ENCODE assay signal across 21 cellular contexts in genomic region chr2:153819501-153819900, GRCh38. TPM values are rescaled to one million over a fixed set of nuclear protein-coding genes. Genes with fewer than 3 reads are reported as not detected.
DNase-seq lines count a peak whose midpoint lies in the region; ATAC-seq and TF ChIP-seq lines count a peak whose summit lies in the region.
"Had no signal": no experiment of that assay in that cellular context is flagged by ENCODE, and none has a peak within 500 bp of the region (broad histone marks: within the 10 kb centered on the region; RNA-seq: fewer than 3 reads in every experiment).

No MANE protein-coding gene starts in this region.

- H3K27ac ChIP-seq in osteoblast (ENCODE audit: low read depth, low read length) = no peak overlapping the region
- H3K27ac ChIP-seq: body of pancreas, esophagus muscularis mucosa, heart left ventricle, KMS-11, left lung, pancreas, transverse colon had no signal

- no peaks in the 10 kb centered on the region for H3K36me3 ChIP-seq in osteoblast (ENCODE audit: insufficient read depth, low read length)
- H3K36me3 ChIP-seq: esophagus muscularis mucosa, heart left ventricle, left lung, pancreas, transverse colon had no signal

- no peaks in the 10 kb centered on the region for H3K79me2 ChIP-seq in osteoblast (ENCODE audit: insufficient read depth, low read length)

- H3K27me3 ChIP-seq in osteoblast (ENCODE audit: insufficient read depth, low read length) = no peaks in the 10 kb centered on the region
- H3K27me3 ChIP-seq: body of pancreas, esophagus muscularis mucosa, heart left ventricle, left lung, pancreas, transverse colon had no signal

- no peak for ATAC-seq in HG02571 (IDR thresholded peaks at IDR 0.05; ENCODE audit: unreplicated experiment)
- ATAC-seq: body of pancreas; heart left ventricle; left lung; pancreas; stimulated activated memory B cell treated with anti-CD40 and anti-IgM and Interleukin-4, amounts not matched to agents 10 μg/mL and 1 μg/mL and 100 μg/mL, for 72 hours had no signal

- DNase-seq in NCI-H82 (lab: John Stamatoyannopoulos, UW) = peak; percentile 10
- no peak for DNase-seq in NCI-H82 treated with DMSO at 0.1 percent for 48 hours (lab: John Stamatoyannopoulos, UW; ENCODE audit: unreplicated experiment)
- peak; percentile 5 to 20 for DNase-seq in NCI-H526 (lab: John Stamatoyannopoulos, UW)
- peak; percentile 4 for DNase-seq in amniotic epithelial cell (ENCODE audit: low read depth)
- DNase-seq in osteoblast (ENCODE audit: insufficient read length, low spot score, missing footprints) = peak; percentile 56
- no peak for DNase-seq in NCI-H2171 (lab: John Stamatoyannopoulos, UW)
- no peak for DNase-seq in HK-2 (ENCODE audit: unreplicated experiment)
- DNase-seq: activated CD4-positive, alpha-beta T cell treated with anti-CD3 and anti-CD28 coated beads for 4 hours; activated naive CD4-positive, alpha-beta T cell treated with anti-CD3 and anti-CD28 coated beads for 36 hours; body of pancreas; dermis blood vessel endothelial cell; heart left ventricle; left lung; NCI-H1436 treated with DMSO at 0.1 percent for 48 hours; pancreas; T-helper 9 cell; transverse colon had no signal

- no peaks in the 10 kb centered on the region for H3K4me1 ChIP-seq in osteoblast (ENCODE audit: insufficient read depth, low read length)
- H3K4me1 ChIP-seq: body of pancreas, esophagus muscularis mucosa, heart left ventricle, left lung, pancreas, transverse colon had no signal

- no peak overlapping the region for H3K4me3 ChIP-seq in osteoblast (ENCODE audit: insufficient read depth, low read length)
- H3K4me3 ChIP-seq: body of pancreas, esophagus muscularis mucosa, heart left ventricle, left lung, pancreas, transverse colon had no signal

- H2AFZ ChIP-seq in osteoblast (ENCODE audit: low read length) = no peak overlapping the region

- H4K20me1 ChIP-seq in osteoblast (ENCODE audit: insufficient read depth, low read length) = no peaks in the 10 kb centered on the region

- no peak overlapping the region for H3K4me2 ChIP-seq in osteoblast (ENCODE audit: insufficient read depth, low read length)
- H3K4me2 ChIP-seq: KMS-11 had no signal

- TF ChIP-seq CTCF in osteoblast (IDR thresholded peaks at IDR 0.05; ENCODE audit: extremely low read depth, low read depth, low read length) = no peak

- peaks cover 6% of the 10 kb centered on the region for H3K9me3 ChIP-seq in osteoblast (ENCODE audit: low read depth, low read length)
- H3K9me3 ChIP-seq: body of pancreas, pancreas, transverse colon had no signal

RNA-seq across cellular contexts. Expression of gene GALNT13, which starts 52.2 kb away (rescaled TPM):
- total RNA-seq in osteoblast = under 0.01 and 0.36 TPM in 2 replicates
- total RNA-seq: activated naive CD4-positive, alpha-beta T cell treated with anti-CD3 and anti-CD28 coated beads for 36 hours had no signal

Comparison
In these comparisons a context has a peak if more than half of its experiments do, and no peak if none do; other contexts are left out.
1. DNase-seq: peak in NCI-H82 (single experiment), NCI-H526 (2 of 2), amniotic epithelial cell (single experiment) and osteoblast (single experiment); none in NCI-H82 treated with DMSO at 0.1 percent for 48 hours (single experiment), NCI-H2171 (single experiment) and HK-2 (single experiment).